In the genomic region with DNA sequence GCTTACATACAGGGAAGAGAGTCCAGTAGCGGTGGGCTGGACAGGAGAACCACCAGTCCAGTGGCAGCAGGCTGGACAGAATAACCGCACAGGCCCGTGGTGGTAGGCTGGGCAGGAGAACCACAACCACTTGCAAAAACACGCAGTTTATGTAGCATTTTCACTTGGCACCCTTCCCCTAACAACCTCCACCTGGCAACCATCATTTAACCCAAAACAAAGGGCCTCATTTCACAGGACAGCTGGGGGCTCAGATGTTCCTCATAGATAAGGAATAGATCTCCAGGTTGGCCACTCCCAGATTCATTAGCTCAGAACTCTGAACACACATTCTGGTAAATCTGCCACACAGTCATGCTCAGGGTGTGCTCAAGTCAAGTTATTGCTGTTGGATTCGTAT, we compare ENCODE assay signal across 23 cellular contexts.
"Had no signal": no experiment of that assay in that cellular context is flagged by ENCODE, and none has a peak within 500 bp of the region (broad histone marks: within the 10 kb centered on the region; RNA-seq: fewer than 3 reads in every experiment).

No MANE protein-coding gene starts in this region.

- H3K27ac ChIP-seq: left lung, sigmoid colon, tibial nerve, WERI-Rb-1 had no signal

- H3K27me3 Mint-ChIP-seq: activated CD4-positive, alpha-beta T cell treated with anti-CD3 and anti-CD28 coated beads, Interleukin-2, amount 10 ng/mL, durations not matched to agents 7 days and 5 days; activated CD8-positive, alpha-beta memory T cell treated with anti-CD3 and anti-CD28 coated beads, Interleukin-2, amount 10 ng/mL, durations not matched to agents 7 days and 5 days; activated CD8-positive, alpha-beta T cell treated with anti-CD3 and anti-CD28 coated beads for 36 hours; dendritic cell treated with granulocyte-macrophage colony-stimulating factor and Interleukin-4, amounts not matched to agents 40 ng/mL and 50 ng/mL, for 4 days; naive thymus-derived CD8-positive, alpha-beta T cell had no signal

- H3K27ac Mint-ChIP-seq: activated CD4-positive, alpha-beta T cell treated with anti-CD3 and anti-CD28 coated beads, Interleukin-2, amount 10 ng/mL, durations not matched to agents 7 days and 5 days; activated CD8-positive, alpha-beta memory T cell treated with anti-CD3 and anti-CD28 coated beads, Interleukin-2, amount 10 ng/mL, durations not matched to agents 7 days and 5 days; brain; dendritic cell treated with granulocyte-macrophage colony-stimulating factor and Interleukin-4, amounts not matched to agents 40 ng/mL and 50 ng/mL, for 4 days; mesothelial cell of epicardium; progenitor cell of endocrine pancreas had no signal

- H3K4me3 Mint-ChIP-seq: activated CD4-positive, alpha-beta T cell treated with anti-CD3 and anti-CD28 coated beads, Interleukin-2, amount 10 ng/mL, durations not matched to agents 7 days and 5 days; activated CD8-positive, alpha-beta memory T cell treated with anti-CD3 and anti-CD28 coated beads, Interleukin-2, amount 10 ng/mL, durations not matched to agents 7 days and 5 days; activated CD8-positive, alpha-beta T cell treated with anti-CD3 and anti-CD28 coated beads for 36 hours; brain; dendritic cell treated with granulocyte-macrophage colony-stimulating factor and Interleukin-4, amounts not matched to agents 40 ng/mL and 50 ng/mL, for 4 days; mesothelial cell of epicardium; naive thymus-derived CD8-positive, alpha-beta T cell had no signal

- ATAC-seq: activated CD8-positive, alpha-beta memory T cell treated with anti-CD3 and anti-CD28 coated beads, Interleukin-2, amount 10 ng/mL, durations not matched to agents 7 days and 5 days; activated CD8-positive, alpha-beta T cell treated with anti-CD3 and anti-CD28 coated beads for 36 hours; left lung; naive thymus-derived CD8-positive, alpha-beta T cell had no signal

- H3K36me3 Mint-ChIP-seq: brain, mesothelial cell of epicardium had no signal

- H3K9me3 Mint-ChIP-seq: dendritic cell treated with granulocyte-macrophage colony-stimulating factor and Interleukin-4, amounts not matched to agents 40 ng/mL and 50 ng/mL, for 4 days had no signal

- DNase-seq: activated CD4-positive, alpha-beta T cell treated with anti-CD3 and anti-CD28 coated beads, Interleukin-2, amount 10 ng/mL, durations not matched to agents 7 days and 5 days; activated CD4-positive, CD25-positive, alpha-beta regulatory T cell treated with anti-CD3 and anti-CD28 coated beads, Interleukin-2, amount 50 U/mL, for 72 hours; activated CD8-positive, alpha-beta memory T cell treated with anti-CD3 and anti-CD28 coated beads, Interleukin-2, amount 10 ng/mL, durations not matched to agents 7 days and 5 days; activated CD8-positive, alpha-beta T cell treated with anti-CD3 and anti-CD28 coated beads for 36 hours; activated gamma-delta T cell; activated naive CD4-positive, alpha-beta T cell treated with anti-CD3 and anti-CD28 coated beads, Interleukin-2, amount 50 U/mL, for 16 hours; activated T-cell treated with anti-CD3 and anti-CD28 coated beads for 4 hours; aorta; effector CD4-positive, alpha-beta T cell; foreskin fibroblast; left lung; naive thymus-derived CD8-positive, alpha-beta T cell; retina; sigmoid colon; stimulated activated CD4-positive, alpha-beta T cell treated with anti-CD3 and anti-CD28 coated beads, Interleukin-15, amount 100 ng/mL, for 24 hours; stimulated activated CD8-positive, alpha-beta memory T cell treated with anti-CD3 and anti-CD28 coated beads, Interleukin-4, amount 100 ng/mL, for 48 hours; stimulated activated naive CD4-positive, alpha-beta T cell treated with Interleukin-2 at 50 U/mL for 16 hours; WERI-Rb-1 had no signal
